Comparison of ENCODE assay signal across 13 cellular contexts in genomic region chr12:88638956-88639355, GRCh38. TPM values are rescaled to one million over a fixed set of nuclear protein-coding genes. Genes with fewer than 3 reads are reported as not detected.
DNase-seq lines count a peak whose midpoint lies in the region; ATAC-seq and TF ChIP-seq lines count a peak whose summit lies in the region.
"Had no signal": no experiment of that assay in that cellular context is flagged by ENCODE, and none has a peak within 500 bp of the region (broad histone marks: within the 10 kb centered on the region; RNA-seq: fewer than 3 reads in every experiment).

No MANE protein-coding gene starts in this region.

- H3K9me3 Mint-ChIP-seq in nephron progenitor cell = no peaks in the 10 kb centered on the region
- H3K9me3 Mint-ChIP-seq in stimulated activated memory B cell treated with anti-CD40 and anti-IgM and Interleukin-4, amounts not matched to agents 10 μg/mL and 1 μg/mL and 100 μg/mL, for 72 hours = no peaks in the 10 kb centered on the region
- no peaks in the 10 kb centered on the region for H3K9me3 Mint-ChIP-seq in T-helper 2 cell treated with Interferon-gamma antibody and Interleukin-4, amounts not matched to agents 5 μg/mL and 100 μg/mL, for 36 hours

- CTCF ChIA-PET in AG04450 (lab: Charles Lee) = interaction anchor here (1.0 to 1.3 kb wide), 3 partner anchors 11 to 93 kb away, joined by 3 to 4 read pairs (median 3); no protein-coding TSS in a partner anchor

- TF ChIP-seq CTCF in AG04450 (IDR thresholded peaks at IDR 0.05; ENCODE audit: low read depth, low read length) (no peak), nephron progenitor cell (IDR thresholded peaks at IDR 0.05) (no peak)

- peak overlapping the region; percentile 4 for H3K4me3 Mint-ChIP-seq in nephron progenitor cell
- no peak overlapping the region for H3K4me3 Mint-ChIP-seq in stimulated activated memory B cell treated with anti-CD40 and anti-IgM and Interleukin-4, amounts not matched to agents 10 μg/mL and 1 μg/mL and 100 μg/mL, for 72 hours
- H3K4me3 Mint-ChIP-seq in T-helper 2 cell treated with Interferon-gamma antibody and Interleukin-4, amounts not matched to agents 5 μg/mL and 100 μg/mL, for 36 hours = no peak overlapping the region

- peak overlapping the region; percentile 83 for H3K27ac Mint-ChIP-seq in nephron progenitor cell
- no peak overlapping the region for H3K27ac Mint-ChIP-seq in stimulated activated memory B cell treated with anti-CD40 and anti-IgM and Interleukin-4, amounts not matched to agents 10 μg/mL and 1 μg/mL and 100 μg/mL, for 72 hours
- H3K27ac Mint-ChIP-seq in T-helper 2 cell treated with Interferon-gamma antibody and Interleukin-4, amounts not matched to agents 5 μg/mL and 100 μg/mL, for 36 hours = no peak overlapping the region

- no peaks in the 10 kb centered on the region for H3K9me3 ChIP-seq in AG04450 (ENCODE audit: control insufficient read depth, insufficient read depth, low read length)
- H3K9me3 ChIP-seq: prostate gland had no signal

- H3K27me3 ChIP-seq in AG04450 (ENCODE audit: control insufficient read depth, insufficient read depth, low read length) = no peaks in the 10 kb centered on the region

- 0 out of 2 replicates have a peak overlapping the region, but pooled peaks have one; percentile 5 for H3K4me3 ChIP-seq in AG04450 (ENCODE audit: low read depth, low read length)
- H3K4me3 ChIP-seq: PC-9, prostate gland had no signal

- POLR2A ChIA-PET in AG04450 (lab: Yijun Ruan, JAX) = interaction anchor here (0.8 to 1.8 kb wide), 3 partner anchors 10 to 59 kb away, joined by 3 to 9 read pairs (median 3); no protein-coding TSS in a partner anchor

- no peak for ATAC-seq in stimulated activated memory B cell treated with anti-CD40 and anti-IgM and Interleukin-4, amounts not matched to agents 10 μg/mL and 1 μg/mL and 100 μg/mL, for 72 hours
- no peak for ATAC-seq in GM19395 (IDR thresholded peaks at IDR 0.05; ENCODE audit: unreplicated experiment)

- no peaks in the 10 kb centered on the region for H3K36me3 Mint-ChIP-seq in nephron progenitor cell (ENCODE audit: low read depth)
- H3K36me3 Mint-ChIP-seq in stimulated activated memory B cell treated with anti-CD40 and anti-IgM and Interleukin-4, amounts not matched to agents 10 μg/mL and 1 μg/mL and 100 μg/mL, for 72 hours = no peaks in the 10 kb centered on the region
- no peaks in the 10 kb centered on the region for H3K36me3 Mint-ChIP-seq in T-helper 2 cell treated with Interferon-gamma antibody and Interleukin-4, amounts not matched to agents 5 μg/mL and 100 μg/mL, for 36 hours (ENCODE audit: low read depth)

- no peaks in the 10 kb centered on the region for H3K27me3 Mint-ChIP-seq in nephron progenitor cell (ENCODE audit: low read depth, poor library complexity)
- no peaks in the 10 kb centered on the region for H3K27me3 Mint-ChIP-seq in stimulated activated memory B cell treated with anti-CD40 and anti-IgM and Interleukin-4, amounts not matched to agents 10 μg/mL and 1 μg/mL and 100 μg/mL, for 72 hours
- no peaks in the 10 kb centered on the region for H3K27me3 Mint-ChIP-seq in T-helper 2 cell treated with Interferon-gamma antibody and Interleukin-4, amounts not matched to agents 5 μg/mL and 100 μg/mL, for 36 hours (ENCODE audit: low read depth)

- DNase-seq in AG04450 (ENCODE audit: low read depth, low spot score) (no peak), NOMO-1 (lab: John Stamatoyannopoulos, UW; ENCODE audit: unreplicated experiment in 2 of 2) (peak; percentile 38 to 87), fibroblast of gingiva (ENCODE audit: low read depth) (peak; percentile 75), nephron progenitor cell (no peak), T1000 (lab: John Stamatoyannopoulos, UW) (no peak)
- DNase-seq in T-helper 2 cell treated with Interferon-gamma antibody and Interleukin-4, amounts not matched to agents 5 μg/mL and 100 μg/mL, for 36 hours (ENCODE audit: low spot score) = no peak
- DNase-seq: activated effector memory CD4-positive, alpha-beta T cell treated with Interleukin-2 at 50 U/mL for 16 hours; NCI-H1694 treated with DMSO at 0.1 percent for 48 hours; PC-9 had no signal

- H3K27ac ChIP-seq in AG04450 (ENCODE audit: low read depth, low read length) = no peak overlapping the region
- H3K27ac ChIP-seq: PC-9, prostate gland, WERI-Rb-1 had no signal

- peaks cover 20% of the 10 kb centered on the region for H3K4me1 Mint-ChIP-seq in nephron progenitor cell
- H3K4me1 Mint-ChIP-seq in stimulated activated memory B cell treated with anti-CD40 and anti-IgM and Interleukin-4, amounts not matched to agents 10 μg/mL and 1 μg/mL and 100 μg/mL, for 72 hours = no peaks in the 10 kb centered on the region
- no peaks in the 10 kb centered on the region for H3K4me1 Mint-ChIP-seq in T-helper 2 cell treated with Interferon-gamma antibody and Interleukin-4, amounts not matched to agents 5 μg/mL and 100 μg/mL, for 36 hours (ENCODE audit: low read depth)

RNA-seq across cellular contexts. Expression of gene KITLG, which starts 58.7 kb away (rescaled TPM):
- 25.2 and 35.3 TPM in 2 replicates for polyA plus RNA-seq in AG04450 (2011; rRNA removed)
- polyA minus RNA-seq in AG04450 (2011; rRNA and poly(A)+ RNA removed) = 27.5 and 42.8 TPM in 2 replicates

Comparison
In these comparisons a context has a peak if more than half of its experiments do, and no peak if none do; other contexts are left out.
1. DNase-seq: peak in NOMO-1 (2 of 2) and fibroblast of gingiva (single experiment); none in AG04450 (single experiment), nephron progenitor cell (single experiment), T1000 (single experiment) and T-helper 2 cell treated with Interferon-gamma antibody and Interleukin-4, amounts not matched to agents 5 μg/mL and 100 μg/mL, for 36 hours (single experiment).